In genomic region chr19:48842744-48843162, GRCh38 we compare ENCODE assay signal across 8 cellular contexts. TPM values are rescaled to one million over a fixed set of nuclear protein-coding genes. Genes with fewer than 3 reads are reported as not detected.
DNase-seq lines count a peak whose midpoint lies in the region; ATAC-seq, FAIRE-seq and TF ChIP-seq lines count a peak whose summit lies in the region.

No MANE protein-coding gene starts in this region.

- H4K20me1 ChIP-seq in astrocyte (ENCODE audit: insufficient read depth, low read length), result no peaks in the 10 kb centered on the region
- H4K20me1 ChIP-seq in hepatocyte (ENCODE audit: insufficient read depth, poor library complexity, severe bottlenecking), result no peaks in the 10 kb centered on the region
- H4K20me1 ChIP-seq in smooth muscle cell (ENCODE audit: low read depth), result no peaks in the 10 kb centered on the region

- H3K4me3 Mint-ChIP-seq in astrocyte (ENCODE audit: unreplicated experiment), result no peak overlapping the region

- no peaks in the 10 kb centered on the region for H3K4me1 Mint-ChIP-seq in astrocyte (ENCODE audit: low read depth, unreplicated experiment)

- no peak overlapping the region for H3K4me2 ChIP-seq in astrocyte (ENCODE audit: low read length)
- no peak overlapping the region for H3K4me2 ChIP-seq in hepatocyte
- H3K4me2 ChIP-seq in smooth muscle cell, result no peak overlapping the region

- TF ChIP-seq CTCF in LNCAP (IDR thresholded peaks at IDR 0.05) (peak; percentile 60), astrocyte (IDR thresholded peaks at IDR 0.05; ENCODE audit: insufficient read depth, low read depth, low read length) (peak; percentile 80), hepatocyte (IDR thresholded peaks at IDR 0.05; ENCODE audit: poor library complexity) (peak; percentile 82), smooth muscle cell (IDR thresholded peaks at IDR 0.05; ENCODE audit: borderline replicate concordance, insufficient read depth, poor library complexity, severe bottlenecking) (peak; percentile 76)

- no peak overlapping the region for H3K9ac ChIP-seq in astrocyte (ENCODE audit: low read length)
- no peak overlapping the region for H3K9ac ChIP-seq in smooth muscle cell (ENCODE audit: low read depth)

- peaks cover 17% of the 10 kb centered on the region for H3K36me3 Mint-ChIP-seq in astrocyte (ENCODE audit: low read depth, unreplicated experiment)

- 50% methylated on average over 2 of the region's 2 CpGs for WGBS in hepatocyte (ENCODE audit: low lambda C conversion rate, missing lambda C conversion rate)
- WGBS in smooth muscle cell (ENCODE audit: low lambda C conversion rate), result 45% methylated on average over 2 of the region's 2 CpGs

- H3K27ac ChIP-seq in astrocyte (ENCODE audit: low read depth, low read length) (no peak overlapping the region), hepatocyte (no peak overlapping the region), smooth muscle cell (ENCODE audit: low read depth) (no peak overlapping the region)

- H3K4me1 ChIP-seq in astrocyte (ENCODE audit: insufficient read depth, low read length) (no peaks in the 10 kb centered on the region), hepatocyte (ENCODE audit: insufficient read depth) (no peaks in the 10 kb centered on the region), smooth muscle cell (ENCODE audit: low read depth) (no peaks in the 10 kb centered on the region)

- FAIRE-seq in astrocyte (lab: Jason Lieb, UNC), result no peak

- no peak overlapping the region for H3K27ac Mint-ChIP-seq in astrocyte (ENCODE audit: unreplicated experiment)

- no peak for ATAC-seq in HG03378 (IDR thresholded peaks at IDR 0.05; ENCODE audit: unreplicated experiment)

- H3K4me3 ChIP-seq in astrocyte (ENCODE audit: insufficient read depth, low read depth, low read length) (no peak overlapping the region), hepatocyte (no peak overlapping the region), smooth muscle cell (no peak overlapping the region)

- no peaks in the 10 kb centered on the region for H3K27me3 Mint-ChIP-seq in astrocyte (ENCODE audit: low read depth, unreplicated experiment)

- H3K36me3 ChIP-seq in astrocyte (ENCODE audit: insufficient read depth, low read length) (peaks cover 4% of the 10 kb centered on the region), hepatocyte (replicated peaks; ENCODE audit: insufficient read depth, low read depth) (no peaks in the 10 kb centered on the region), smooth muscle cell (ENCODE audit: low read depth) (no peaks in the 10 kb centered on the region)

- intact Hi-C loops in posterior vena cava (cut with DNase I), result loop anchor here in 1 of 2 donors (2.0 kb wide), 1 partner anchor 48 kb away; no protein-coding TSS in a partner anchor

- H3K9me3 Mint-ChIP-seq in astrocyte (ENCODE audit: unreplicated experiment), result no peaks in the 10 kb centered on the region

- DNase-seq in EL, result peak; percentile 55
- DNase-seq in SK-N-DZ (ENCODE audit: low spot score), result peak; percentile 41
- DNase-seq in astrocyte (ENCODE audit: low read depth), result peak; percentile 18
- DNase-seq in hepatocyte (ENCODE audit: low spot score), result peak; percentile 76
- DNase-seq in smooth muscle cell (lab: John Stamatoyannopoulos, UW; ENCODE audit: unreplicated experiment), result no peak
- no peak for DNase-seq in posterior vena cava (ENCODE audit: low spot score)

- H3K9me2 ChIP-seq in hepatocyte (replicated peaks; ENCODE audit: insufficient read depth), result no peaks in the 10 kb centered on the region

- H3K79me2 ChIP-seq in astrocyte (ENCODE audit: insufficient read depth, low read length), result no peaks in the 10 kb centered on the region
- no peaks in the 10 kb centered on the region for H3K79me2 ChIP-seq in hepatocyte
- H3K79me2 ChIP-seq in smooth muscle cell (ENCODE audit: low read depth), result no peaks in the 10 kb centered on the region

- H2AFZ ChIP-seq in astrocyte (ENCODE audit: low read depth, low read length), result no peak overlapping the region
- no peak overlapping the region for H2AFZ ChIP-seq in hepatocyte
- no peak overlapping the region for H2AFZ ChIP-seq in smooth muscle cell (ENCODE audit: low read depth)

- H3K27me3 ChIP-seq in astrocyte (ENCODE audit: insufficient read depth, low read length), result no peaks in the 10 kb centered on the region
- no peaks in the 10 kb centered on the region for H3K27me3 ChIP-seq in hepatocyte
- no peaks in the 10 kb centered on the region for H3K27me3 ChIP-seq in smooth muscle cell (ENCODE audit: low read depth)

- H3F3A ChIP-seq in smooth muscle cell (ENCODE audit: low read depth), result peaks cover 1% of the 10 kb centered on the region

- no peaks in the 10 kb centered on the region for H3K9me3 ChIP-seq in astrocyte (ENCODE audit: insufficient read depth, low read depth, low read length)
- no peaks in the 10 kb centered on the region for H3K9me3 ChIP-seq in hepatocyte (ENCODE audit: low read depth)
- no peaks in the 10 kb centered on the region for H3K9me3 ChIP-seq in smooth muscle cell (replicated peaks; ENCODE audit: low read depth)

RNA-seq across cellular contexts. Expression of gene HSD17B14, which starts 6.5 kb away (rescaled TPM):
- polyA plus RNA-seq in SK-N-DZ (2014; cell fraction: cytosol; rRNA removed), result 2.6 and 4.3 TPM in 2 replicates
- polyA plus RNA-seq in SK-N-DZ (2014; cell fraction: nucleus; rRNA removed), result 9.7 and 10.0 TPM in 2 replicates
- total RNA-seq in astrocyte, result 8.2 and 9.7 TPM in 2 replicates
- 64.1 and 67.6 TPM in 2 replicates for total RNA-seq in hepatocyte
- 91.9 and 107 TPM in 2 replicates for polyA plus RNA-seq in hepatocyte
- 14.8 and 19.3 TPM in 2 replicates for total RNA-seq in smooth muscle cell
- 16.4 and 16.9 TPM in 2 replicates for polyA plus RNA-seq in smooth muscle cell
- 1 to 10 TPM; 5.6 to 6.6 TPM for total RNA-seq in posterior vena cava

RNA-seq across cellular contexts. Expression of gene PLEKHA4, which starts 25.7 kb away (rescaled TPM):
- polyA plus RNA-seq in SK-N-DZ (2014; cell fraction: cytosol; rRNA removed), result 0.99 and 1.4 TPM in 2 replicates
- 5.3 and 7.8 TPM in 2 replicates for polyA plus RNA-seq in SK-N-DZ (2014; cell fraction: nucleus; rRNA removed)
- total RNA-seq in astrocyte (27.5 and 32.8 TPM in 2 replicates), hepatocyte (7.3 and 8.3 TPM in 2 replicates), smooth muscle cell (2.6 and 4.4 TPM in 2 replicates), posterior vena cava (10 to 100 TPM; 91.0 to 91.2 TPM)
- polyA plus RNA-seq in hepatocyte (15.1 and 25.8 TPM in 2 replicates), smooth muscle cell (32.6 and 39.2 TPM in 2 replicates)

RNA-seq across cellular contexts. Expression of gene PPP1R15A, which starts 29.5 kb away (rescaled TPM):
- polyA plus RNA-seq in SK-N-DZ (2014; cell fraction: cytosol; rRNA removed), result 9.7 and 13.0 TPM in 2 replicates
- 2.7 and 4.7 TPM in 2 replicates for polyA plus RNA-seq in SK-N-DZ (2014; cell fraction: nucleus; rRNA removed)
- total RNA-seq in astrocyte (39.5 and 53.2 TPM in 2 replicates), hepatocyte (67.1 and 83.1 TPM in 2 replicates), smooth muscle cell (88.5 and 99.3 TPM in 2 replicates), posterior vena cava (100 to 1,000 TPM in 1 of 2 donors, 10 to 100 TPM in 1; 72.8 to 172 TPM)
- polyA plus RNA-seq in hepatocyte (172 and 218 TPM in 2 replicates), smooth muscle cell (339 and 357 TPM in 2 replicates)

RNA-seq across cellular contexts. Expression of gene BCAT2, which starts 31.9 kb away (rescaled TPM):
- 32.8 and 33.2 TPM in 2 replicates for polyA plus RNA-seq in SK-N-DZ (2014; cell fraction: cytosol; rRNA removed)
- 43.3 and 52.9 TPM in 2 replicates for polyA plus RNA-seq in SK-N-DZ (2014; cell fraction: nucleus; rRNA removed)
- 38.1 and 41.5 TPM in 2 replicates for total RNA-seq in astrocyte
- 39.6 and 44.2 TPM in 2 replicates for total RNA-seq in hepatocyte
- polyA plus RNA-seq in hepatocyte, result 84.6 and 122 TPM in 2 replicates
- total RNA-seq in smooth muscle cell, result 11.8 and 24.9 TPM in 2 replicates
- polyA plus RNA-seq in smooth muscle cell, result 30.9 and 45.4 TPM in 2 replicates
- 10 to 100 TPM; 21.7 to 24.9 TPM for total RNA-seq in posterior vena cava

RNA-seq across cellular contexts. Expression of gene TULP2, which starts 55.8 kb away (rescaled TPM):
- polyA plus RNA-seq in SK-N-DZ (2014; cell fraction: cytosol; rRNA removed), result 0.40 and 0.65 TPM in 2 replicates
- polyA plus RNA-seq in SK-N-DZ (2014; cell fraction: nucleus; rRNA removed), result 0.16 and 1.4 TPM in 2 replicates
- total RNA-seq in astrocyte (not detected in 2 replicates), hepatocyte (not detected in 2 replicates), smooth muscle cell (0.18 TPM in 1 of 2 replicates, not detected in the other), posterior vena cava (1 to 10 TPM in 1 of 2 donors, under 1 TPM in 1; 0.86 to 1.9 TPM)
- polyA plus RNA-seq in hepatocyte (not detected in 2 replicates), smooth muscle cell (1.2 and 1.8 TPM in 2 replicates)

Comparison
In these comparisons a context has a peak if more than half of its experiments do, and no peak if none do; other contexts are left out.
1. DNase-seq: peak in EL (single experiment), SK-N-DZ (single experiment), astrocyte (single experiment) and hepatocyte (single experiment); none in smooth muscle cell (single experiment) and posterior vena cava (single experiment).
2. Peak in every context shown above with its lines, with median percentiles within 50 percentile points of each other: CTCF ChIP-seq.